ENCODE assay signal across 1 cellular context in the genomic region with DNA sequence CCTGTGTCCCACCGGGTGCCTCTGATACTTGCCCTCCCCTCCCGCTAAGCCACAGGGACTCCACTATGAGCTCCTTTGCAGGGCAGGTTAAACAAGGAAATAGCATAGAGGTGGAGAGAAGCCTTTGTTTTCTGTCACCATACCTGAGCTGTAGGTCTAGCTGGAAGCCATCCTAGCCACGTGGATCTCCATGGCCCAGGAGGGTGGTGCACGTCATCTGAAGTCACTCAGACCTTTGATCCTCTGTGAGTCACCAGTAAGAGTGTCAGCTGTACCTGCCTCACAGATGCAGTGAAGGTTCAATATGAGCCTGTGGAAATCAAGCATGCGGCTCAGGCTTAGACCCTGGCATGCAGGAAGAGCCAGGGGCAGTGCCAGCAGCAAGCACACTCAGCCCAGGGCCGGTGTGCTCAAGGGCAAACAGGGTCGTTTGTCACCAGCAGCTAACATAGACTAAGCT.
A peak's percentile ranks its signal among the peaks of the same experiment; 100 is the strongest.
TF ChIP-seq lines count a peak whose summit lies in the region.

No MANE protein-coding gene starts in this region.

TF ChIP-seq in HepG2, 621 proteins besides CTCF, POLR2A, EP300 and RAD21 (continued from another document and continues in another):
- TF ChIP-seq, protein P1, sequence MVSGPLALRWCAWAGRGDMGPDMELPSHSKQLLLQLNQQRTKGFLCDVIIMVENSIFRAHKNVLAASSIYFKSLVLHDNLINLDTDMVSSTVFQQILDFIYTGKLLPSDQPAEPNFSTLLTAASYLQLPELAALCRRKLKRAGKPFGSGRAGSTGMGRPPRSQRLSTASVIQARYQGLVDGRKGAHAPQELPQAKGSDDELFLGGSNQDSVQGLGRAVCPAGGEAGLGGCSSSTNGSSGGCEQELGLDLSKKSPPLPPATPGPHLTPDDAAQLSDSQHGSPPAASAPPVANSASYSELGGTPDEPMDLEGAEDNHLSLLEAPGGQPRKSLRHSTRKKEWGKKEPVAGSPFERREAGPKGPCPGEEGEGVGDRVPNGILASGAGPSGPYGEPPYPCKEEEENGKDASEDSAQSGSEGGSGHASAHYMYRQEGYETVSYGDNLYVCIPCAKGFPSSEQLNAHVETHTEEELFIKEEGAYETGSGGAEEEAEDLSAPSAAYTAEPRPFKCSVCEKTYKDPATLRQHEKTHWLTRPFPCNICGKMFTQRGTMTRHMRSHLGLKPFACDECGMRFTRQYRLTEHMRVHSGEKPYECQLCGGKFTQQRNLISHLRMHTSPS (CRISPR knock-in tag; IDR thresholded peaks at IDR 0.05; ENCODE audit: low read depth), result peak; percentile 97
- TF ChIP-seq ZNF547 (CRISPR knock-in tag; IDR thresholded peaks at IDR 0.05), result no peak
- TF ChIP-seq RELA (CRISPR knock-in tag; IDR thresholded peaks at IDR 0.05), result no peak
- TF ChIP-seq ZNF10 (CRISPR knock-in tag; IDR thresholded peaks at IDR 0.05; ENCODE audit: borderline replicate concordance, low read depth), result no peak
- TF ChIP-seq, protein P2, sequence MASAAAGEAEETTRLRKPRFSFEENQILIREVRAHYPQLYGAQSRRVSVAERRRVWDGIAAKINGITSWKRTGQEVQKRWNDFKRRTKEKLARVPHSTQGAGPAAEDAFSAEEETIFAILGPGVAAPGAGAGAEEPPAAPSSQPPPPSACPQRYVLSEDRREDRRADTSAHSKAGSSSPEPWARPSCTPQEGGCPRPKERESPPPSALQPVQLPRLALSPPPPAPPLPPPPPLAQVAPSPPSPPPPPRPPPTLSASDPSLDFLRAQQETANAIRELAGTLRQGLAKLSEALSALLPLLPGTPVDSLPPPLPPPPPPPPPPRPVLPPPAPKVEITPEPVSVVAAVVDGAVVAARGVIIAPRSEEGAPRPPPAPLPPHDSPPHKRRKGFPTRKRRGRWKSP (CRISPR knock-in tag; IDR thresholded peaks at IDR 0.05), result 0 out of 2 replicates have a peak, but pooled peaks have one; percentile 47
- TF ChIP-seq KDM1A (CRISPR knock-in tag; IDR thresholded peaks at IDR 0.05), result no peak
- TF ChIP-seq SAP130 (CRISPR knock-in tag; IDR thresholded peaks at IDR 0.05; ENCODE audit: low read depth), result peak; percentile 98
- TF ChIP-seq FOXK2 (IDR thresholded peaks at IDR 0.05), result no peak; the same call in 1 of the 2 replicates
- no peak for TF ChIP-seq ZNF782 (CRISPR knock-in tag; IDR thresholded peaks at IDR 0.05; ENCODE audit: borderline replicate concordance)
- no peak for TF ChIP-seq SMARCE1 (IDR thresholded peaks at IDR 0.05; ENCODE audit: borderline replicate concordance)
- TF ChIP-seq, protein P3, sequence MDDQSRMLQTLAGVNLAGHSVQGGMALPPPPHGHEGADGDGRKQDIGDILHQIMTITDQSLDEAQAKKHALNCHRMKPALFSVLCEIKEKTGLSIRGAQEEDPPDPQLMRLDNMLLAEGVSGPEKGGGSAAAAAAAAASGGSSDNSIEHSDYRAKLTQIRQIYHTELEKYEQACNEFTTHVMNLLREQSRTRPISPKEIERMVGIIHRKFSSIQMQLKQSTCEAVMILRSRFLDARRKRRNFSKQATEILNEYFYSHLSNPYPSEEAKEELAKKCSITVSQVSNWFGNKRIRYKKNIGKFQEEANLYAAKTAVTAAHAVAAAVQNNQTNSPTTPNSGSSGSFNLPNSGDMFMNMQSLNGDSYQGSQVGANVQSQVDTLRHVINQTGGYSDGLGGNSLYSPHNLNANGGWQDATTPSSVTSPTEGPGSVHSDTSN (CRISPR knock-in tag; IDR thresholded peaks at IDR 0.05; ENCODE audit: borderline replicate concordance), result no peak
- TF ChIP-seq ZSCAN9 (CRISPR knock-in tag; IDR thresholded peaks at IDR 0.05; ENCODE audit: borderline replicate concordance), result 0 out of 2 replicates have a peak, but pooled peaks have one; percentile 30
- TF ChIP-seq RFX1 (IDR thresholded peaks at IDR 0.05), result no peak
- TF ChIP-seq KLF13 (CRISPR knock-in tag; IDR thresholded peaks at IDR 0.05), result no peak
- TF ChIP-seq NBN (conservative IDR thresholded peaks at IDR 0.05), result no peak
- TF ChIP-seq ZNF749 (CRISPR knock-in tag; IDR thresholded peaks at IDR 0.05; ENCODE audit: borderline replicate concordance), result no peak
- TF ChIP-seq, protein P4, sequence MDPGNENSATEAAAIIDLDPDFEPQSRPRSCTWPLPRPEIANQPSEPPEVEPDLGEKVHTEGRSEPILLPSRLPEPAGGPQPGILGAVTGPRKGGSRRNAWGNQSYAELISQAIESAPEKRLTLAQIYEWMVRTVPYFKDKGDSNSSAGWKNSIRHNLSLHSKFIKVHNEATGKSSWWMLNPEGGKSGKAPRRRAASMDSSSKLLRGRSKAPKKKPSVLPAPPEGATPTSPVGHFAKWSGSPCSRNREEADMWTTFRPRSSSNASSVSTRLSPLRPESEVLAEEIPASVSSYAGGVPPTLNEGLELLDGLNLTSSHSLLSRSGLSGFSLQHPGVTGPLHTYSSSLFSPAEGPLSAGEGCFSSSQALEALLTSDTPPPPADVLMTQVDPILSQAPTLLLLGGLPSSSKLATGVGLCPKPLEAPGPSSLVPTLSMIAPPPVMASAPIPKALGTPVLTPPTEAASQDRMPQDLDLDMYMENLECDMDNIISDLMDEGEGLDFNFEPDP (CRISPR knock-in tag; conservative IDR thresholded peaks at IDR 0.05), result no peak
- no peak for TF ChIP-seq KDM5A (IDR thresholded peaks at IDR 0.05; ENCODE audit: borderline replicate concordance, low read length)
- no peak for TF ChIP-seq ZNF430 (CRISPR knock-in tag; IDR thresholded peaks at IDR 0.05)
- TF ChIP-seq ZFY (CRISPR knock-in tag; IDR thresholded peaks at IDR 0.05), result no peak; the same call in 1 of the 2 replicates
- no peak for TF ChIP-seq HNRNPH1 (optimal IDR thresholded peaks at IDR 0.05; ENCODE audit: low read depth, low read length)
- no peak for TF ChIP-seq EHMT2 (IDR thresholded peaks at IDR 0.05; ENCODE audit: borderline replicate concordance, low read depth, low read length)
- TF ChIP-seq, protein P5, sequence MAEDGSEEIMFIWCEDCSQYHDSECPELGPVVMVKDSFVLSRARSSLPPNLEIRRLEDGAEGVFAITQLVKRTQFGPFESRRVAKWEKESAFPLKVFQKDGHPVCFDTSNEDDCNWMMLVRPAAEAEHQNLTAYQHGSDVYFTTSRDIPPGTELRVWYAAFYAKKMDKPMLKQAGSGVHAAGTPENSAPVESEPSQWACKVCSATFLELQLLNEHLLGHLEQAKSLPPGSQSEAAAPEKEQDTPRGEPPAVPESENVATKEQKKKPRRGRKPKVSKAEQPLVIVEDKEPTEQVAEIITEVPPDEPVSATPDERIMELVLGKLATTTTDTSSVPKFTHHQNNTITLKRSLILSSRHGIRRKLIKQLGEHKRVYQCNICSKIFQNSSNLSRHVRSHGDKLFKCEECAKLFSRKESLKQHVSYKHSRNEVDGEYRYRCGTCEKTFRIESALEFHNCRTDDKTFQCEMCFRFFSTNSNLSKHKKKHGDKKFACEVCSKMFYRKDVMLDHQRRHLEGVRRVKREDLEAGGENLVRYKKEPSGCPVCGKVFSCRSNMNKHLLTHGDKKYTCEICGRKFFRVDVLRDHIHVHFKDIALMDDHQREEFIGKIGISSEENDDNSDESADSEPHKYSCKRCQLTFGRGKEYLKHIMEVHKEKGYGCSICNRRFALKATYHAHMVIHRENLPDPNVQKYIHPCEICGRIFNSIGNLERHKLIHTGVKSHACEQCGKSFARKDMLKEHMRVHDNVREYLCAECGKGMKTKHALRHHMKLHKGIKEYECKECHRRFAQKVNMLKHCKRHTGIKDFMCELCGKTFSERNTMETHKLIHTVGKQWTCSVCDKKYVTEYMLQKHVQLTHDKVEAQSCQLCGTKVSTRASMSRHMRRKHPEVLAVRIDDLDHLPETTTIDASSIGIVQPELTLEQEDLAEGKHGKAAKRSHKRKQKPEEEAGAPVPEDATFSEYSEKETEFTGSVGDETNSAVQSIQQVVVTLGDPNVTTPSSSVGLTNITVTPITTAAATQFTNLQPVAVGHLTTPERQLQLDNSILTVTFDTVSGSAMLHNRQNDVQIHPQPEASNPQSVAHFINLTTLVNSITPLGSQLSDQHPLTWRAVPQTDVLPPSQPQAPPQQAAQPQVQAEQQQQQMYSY (CRISPR knock-in tag; IDR thresholded peaks at IDR 0.05), result no peak
- TF ChIP-seq, protein P6, sequence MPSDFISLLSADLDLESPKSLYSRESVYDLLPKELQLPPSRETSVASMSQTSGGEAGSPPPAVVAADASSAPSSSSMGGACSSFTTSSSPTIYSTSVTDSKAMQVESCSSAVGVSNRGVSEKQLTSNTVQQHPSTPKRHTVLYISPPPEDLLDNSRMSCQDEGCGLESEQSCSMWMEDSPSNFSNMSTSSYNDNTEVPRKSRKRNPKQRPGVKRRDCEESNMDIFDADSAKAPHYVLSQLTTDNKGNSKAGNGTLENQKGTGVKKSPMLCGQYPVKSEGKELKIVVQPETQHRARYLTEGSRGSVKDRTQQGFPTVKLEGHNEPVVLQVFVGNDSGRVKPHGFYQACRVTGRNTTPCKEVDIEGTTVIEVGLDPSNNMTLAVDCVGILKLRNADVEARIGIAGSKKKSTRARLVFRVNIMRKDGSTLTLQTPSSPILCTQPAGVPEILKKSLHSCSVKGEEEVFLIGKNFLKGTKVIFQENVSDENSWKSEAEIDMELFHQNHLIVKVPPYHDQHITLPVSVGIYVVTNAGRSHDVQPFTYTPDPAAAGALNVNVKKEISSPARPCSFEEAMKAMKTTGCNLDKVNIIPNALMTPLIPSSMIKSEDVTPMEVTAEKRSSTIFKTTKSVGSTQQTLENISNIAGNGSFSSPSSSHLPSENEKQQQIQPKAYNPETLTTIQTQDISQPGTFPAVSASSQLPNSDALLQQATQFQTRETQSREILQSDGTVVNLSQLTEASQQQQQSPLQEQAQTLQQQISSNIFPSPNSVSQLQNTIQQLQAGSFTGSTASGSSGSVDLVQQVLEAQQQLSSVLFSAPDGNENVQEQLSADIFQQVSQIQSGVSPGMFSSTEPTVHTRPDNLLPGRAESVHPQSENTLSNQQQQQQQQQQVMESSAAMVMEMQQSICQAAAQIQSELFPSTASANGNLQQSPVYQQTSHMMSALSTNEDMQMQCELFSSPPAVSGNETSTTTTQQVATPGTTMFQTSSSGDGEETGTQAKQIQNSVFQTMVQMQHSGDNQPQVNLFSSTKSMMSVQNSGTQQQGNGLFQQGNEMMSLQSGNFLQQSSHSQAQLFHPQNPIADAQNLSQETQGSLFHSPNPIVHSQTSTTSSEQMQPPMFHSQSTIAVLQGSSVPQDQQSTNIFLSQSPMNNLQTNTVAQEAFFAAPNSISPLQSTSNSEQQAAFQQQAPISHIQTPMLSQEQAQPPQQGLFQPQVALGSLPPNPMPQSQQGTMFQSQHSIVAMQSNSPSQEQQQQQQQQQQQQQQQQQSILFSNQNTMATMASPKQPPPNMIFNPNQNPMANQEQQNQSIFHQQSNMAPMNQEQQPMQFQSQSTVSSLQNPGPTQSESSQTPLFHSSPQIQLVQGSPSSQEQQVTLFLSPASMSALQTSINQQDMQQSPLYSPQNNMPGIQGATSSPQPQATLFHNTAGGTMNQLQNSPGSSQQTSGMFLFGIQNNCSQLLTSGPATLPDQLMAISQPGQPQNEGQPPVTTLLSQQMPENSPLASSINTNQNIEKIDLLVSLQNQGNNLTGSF (CRISPR knock-in tag; IDR thresholded peaks at IDR 0.05), result no peak
- TF ChIP-seq TGIF2 (CRISPR knock-in tag; IDR thresholded peaks at IDR 0.05), result peak; percentile 98
- no peak for TF ChIP-seq NCOA1 (CRISPR knock-in tag; IDR thresholded peaks at IDR 0.05)
- no peak for TF ChIP-seq ZBTB8A (CRISPR knock-in tag; IDR thresholded peaks at IDR 0.05; ENCODE audit: borderline replicate concordance, low read depth)
- no peak for TF ChIP-seq FOXJ3 (CRISPR knock-in tag; IDR thresholded peaks at IDR 0.05; ENCODE audit: borderline replicate concordance)
- TF ChIP-seq TBL1XR1 (IDR thresholded peaks at IDR 0.05; ENCODE audit: borderline replicate concordance, low read length, partially characterized antibody), result no peak
- TF ChIP-seq, protein P7, sequence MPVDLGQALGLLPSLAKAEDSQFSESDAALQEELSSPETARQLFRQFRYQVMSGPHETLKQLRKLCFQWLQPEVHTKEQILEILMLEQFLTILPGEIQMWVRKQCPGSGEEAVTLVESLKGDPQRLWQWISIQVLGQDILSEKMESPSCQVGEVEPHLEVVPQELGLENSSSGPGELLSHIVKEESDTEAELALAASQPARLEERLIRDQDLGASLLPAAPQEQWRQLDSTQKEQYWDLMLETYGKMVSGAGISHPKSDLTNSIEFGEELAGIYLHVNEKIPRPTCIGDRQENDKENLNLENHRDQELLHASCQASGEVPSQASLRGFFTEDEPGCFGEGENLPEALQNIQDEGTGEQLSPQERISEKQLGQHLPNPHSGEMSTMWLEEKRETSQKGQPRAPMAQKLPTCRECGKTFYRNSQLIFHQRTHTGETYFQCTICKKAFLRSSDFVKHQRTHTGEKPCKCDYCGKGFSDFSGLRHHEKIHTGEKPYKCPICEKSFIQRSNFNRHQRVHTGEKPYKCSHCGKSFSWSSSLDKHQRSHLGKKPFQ (CRISPR knock-in tag; IDR thresholded peaks at IDR 0.05; ENCODE audit: insufficient replicate concordance), result peak; percentile 76
- TF ChIP-seq, protein P8, sequence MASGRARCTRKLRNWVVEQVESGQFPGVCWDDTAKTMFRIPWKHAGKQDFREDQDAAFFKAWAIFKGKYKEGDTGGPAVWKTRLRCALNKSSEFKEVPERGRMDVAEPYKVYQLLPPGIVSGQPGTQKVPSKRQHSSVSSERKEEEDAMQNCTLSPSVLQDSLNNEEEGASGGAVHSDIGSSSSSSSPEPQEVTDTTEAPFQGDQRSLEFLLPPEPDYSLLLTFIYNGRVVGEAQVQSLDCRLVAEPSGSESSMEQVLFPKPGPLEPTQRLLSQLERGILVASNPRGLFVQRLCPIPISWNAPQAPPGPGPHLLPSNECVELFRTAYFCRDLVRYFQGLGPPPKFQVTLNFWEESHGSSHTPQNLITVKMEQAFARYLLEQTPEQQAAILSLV (CRISPR knock-in tag; IDR thresholded peaks at IDR 0.05; ENCODE audit: borderline replicate concordance), result no peak
- TF ChIP-seq NFATC3 (CRISPR knock-in tag; IDR thresholded peaks at IDR 0.05), result no peak
- no peak for TF ChIP-seq TP53 (CRISPR knock-in tag; conservative IDR thresholded peaks at IDR 0.05)
- TF ChIP-seq, protein P9, sequence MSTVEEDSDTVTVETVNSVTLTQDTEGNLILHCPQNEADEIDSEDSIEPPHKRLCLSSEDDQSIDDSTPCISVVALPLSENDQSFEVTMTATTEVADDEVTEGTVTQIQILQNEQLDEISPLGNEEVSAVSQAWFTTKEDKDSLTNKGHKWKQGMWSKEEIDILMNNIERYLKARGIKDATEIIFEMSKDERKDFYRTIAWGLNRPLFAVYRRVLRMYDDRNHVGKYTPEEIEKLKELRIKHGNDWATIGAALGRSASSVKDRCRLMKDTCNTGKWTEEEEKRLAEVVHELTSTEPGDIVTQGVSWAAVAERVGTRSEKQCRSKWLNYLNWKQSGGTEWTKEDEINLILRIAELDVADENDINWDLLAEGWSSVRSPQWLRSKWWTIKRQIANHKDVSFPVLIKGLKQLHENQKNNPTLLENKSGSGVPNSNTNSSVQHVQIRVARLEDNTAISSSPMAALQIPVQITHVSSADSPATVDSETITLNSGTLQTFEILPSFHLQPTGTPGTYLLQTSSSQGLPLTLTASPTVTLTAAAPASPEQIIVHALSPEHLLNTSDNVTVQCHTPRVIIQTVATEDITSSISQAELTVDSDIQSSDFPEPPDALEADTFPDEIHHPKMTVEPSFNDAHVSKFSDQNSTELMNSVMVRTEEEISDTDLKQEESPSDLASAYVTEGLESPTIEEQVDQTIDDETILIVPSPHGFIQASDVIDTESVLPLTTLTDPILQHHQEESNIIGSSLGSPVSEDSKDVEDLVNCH (CRISPR knock-in tag; IDR thresholded peaks at IDR 0.05), result 0 out of 2 replicates have a peak, but pooled peaks have one; percentile 76
- no peak for TF ChIP-seq ZNF747 (CRISPR knock-in tag; IDR thresholded peaks at IDR 0.05; ENCODE audit: borderline replicate concordance)
- TF ChIP-seq GATAD2A (CRISPR knock-in tag; IDR thresholded peaks at IDR 0.05), result peak; percentile 82
- no peak for TF ChIP-seq ZNF367 (CRISPR knock-in tag; IDR thresholded peaks at IDR 0.05; ENCODE audit: borderline replicate concordance)
